In the genomic region with DNA sequence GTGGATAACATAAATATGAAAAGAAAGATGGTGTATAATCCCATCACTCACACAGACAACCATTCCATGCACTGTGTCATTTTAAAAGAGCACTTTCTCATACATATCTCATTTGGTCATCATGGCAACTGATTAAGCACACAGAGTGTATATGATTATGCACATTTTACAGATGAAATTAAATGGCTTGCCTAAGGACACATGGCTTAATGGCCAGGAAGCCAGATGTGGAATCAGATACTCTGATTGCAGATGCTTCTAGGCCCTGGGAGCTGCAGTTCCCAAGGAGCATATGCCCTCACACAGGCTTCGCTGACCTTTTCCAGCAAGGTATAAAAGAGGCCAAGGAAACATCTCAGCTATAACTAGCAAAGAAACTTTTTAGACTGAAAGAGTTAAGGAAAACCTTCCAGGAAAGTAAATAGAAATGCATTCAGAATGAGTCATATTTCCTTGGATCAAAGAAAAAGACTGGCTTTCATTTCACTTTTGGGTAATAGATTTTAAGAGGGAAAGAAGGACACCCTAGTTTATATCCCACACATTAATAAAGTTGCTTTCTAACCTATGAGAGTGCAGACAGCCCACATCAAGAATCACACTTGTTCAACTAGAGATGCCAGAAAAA, we compare ENCODE assay signal across 1 cellular context.
TF ChIP-seq lines count a peak whose summit lies in the region.

No MANE protein-coding gene starts in this region.

TF ChIP-seq in A549, 52 proteins besides CTCF, POLR2A, EP300 and RAD21:
- peak; percentile 47; the same call in 1 of the 2 replicates for TF ChIP-seq FOSL2 (IDR thresholded peaks at IDR 0.05)
- peak; percentile 71 for TF ChIP-seq FOSL2 (CRISPR knock-in tag; IDR thresholded peaks at IDR 0.05)
- no peak for TF ChIP-seq RNF2 (IDR thresholded peaks at IDR 0.05; ENCODE audit: borderline replicate concordance, low read depth)
- TF ChIP-seq JUNB (IDR thresholded peaks at IDR 0.05), result peak; percentile 61; the same call in 1 of the 2 replicates
TF ChIP-seq in A549: peak in this region for 2.
